ENCODE assay signal across 19 cellular contexts in the genomic region with DNA sequence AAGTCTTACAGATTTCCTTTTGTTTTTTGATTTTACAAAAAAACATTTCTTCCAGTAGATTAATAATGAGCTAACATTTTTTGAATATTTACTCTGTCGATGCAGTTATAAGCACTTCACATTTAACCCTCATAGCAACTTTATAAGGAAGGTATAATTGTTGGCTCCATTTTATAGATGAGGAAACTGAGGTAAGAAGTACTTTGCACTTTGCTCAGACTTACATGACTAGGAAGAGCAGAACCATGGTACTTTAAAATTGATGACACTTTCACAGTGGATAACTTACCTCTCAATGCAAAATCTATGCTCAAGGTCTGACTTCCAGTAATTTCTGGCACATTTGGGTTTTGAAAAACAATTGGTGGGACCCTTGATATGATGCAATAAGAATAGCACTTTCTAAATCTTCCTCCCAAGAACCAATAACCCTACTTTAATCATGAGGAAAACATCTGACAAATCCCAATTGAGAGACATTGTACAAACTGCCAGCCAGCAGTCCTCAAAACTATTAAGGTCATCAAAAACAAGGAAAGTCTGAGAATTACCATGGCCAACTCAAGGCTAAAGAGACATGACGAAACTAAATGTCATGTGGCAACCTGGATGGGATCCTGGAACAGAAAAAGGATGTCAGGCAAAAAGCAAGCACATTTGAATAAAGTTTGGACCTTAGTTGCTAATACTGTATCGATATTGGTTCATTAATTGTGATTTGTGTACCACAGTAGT.
DNase-seq lines count a peak whose midpoint lies in the region; ATAC-seq, FAIRE-seq and TF ChIP-seq lines count a peak whose summit lies in the region.
"Had no signal": no experiment of that assay in that cellular context is flagged by ENCODE, and none has a peak within 500 bp of the region (broad histone marks: within the 10 kb centered on the region; RNA-seq: fewer than 3 reads in every experiment).

No MANE protein-coding gene starts in this region.

- TF ChIP-seq CTCF in AG10803 (conservative IDR thresholded peaks at IDR 0.05; ENCODE audit: low read length) = no peak
- TF ChIP-seq CTCF in D721Med (IDR thresholded peaks at IDR 0.05; ENCODE audit: insufficient read depth, missing control alignments) = no peak
- no peak for TF ChIP-seq CTCF in endodermal cell (conservative IDR thresholded peaks at IDR 0.05)
- TF ChIP-seq CTCF in heart left ventricle (IDR thresholded peaks at IDR 0.05) = no peak

- 96 to 97% methylated on average over 2 to 3 of the region's 3 CpGs for WGBS in endodermal cell (ENCODE audit: insufficient coverage in 1 of 2, insufficient read length in 1 of 2), 2 experiments
- WGBS in heart left ventricle, 4 donors = 66 to 89% (median 85%) methylated on average over 3 of the region's 3 CpGs

- DNase-seq in AG10803 (ENCODE audit: low read depth) (peak; percentile 12), D721Med (ENCODE audit: insufficient read length, low spot score) (no peak), endodermal cell (no peak), sciatic nerve (ENCODE audit: low spot score) (no peak), MV-4-11 (lab: John Stamatoyannopoulos, UW) (no peak), heart left ventricle (no peak)
- DNase-seq: NCI-H1092 treated with DMSO at 0.1 percent for 48 hours, NCI-H1436 treated with DMSO at 0.1 percent for 48 hours, NCI-H187 treated with DMSO at 0.1 percent for 48 hours, NCI-H2171 treated with DMSO at 0.1 percent for 48 hours, NCI-H345, NCI-H510A treated with DMSO at 0.1 percent for 48 hours, NCI-H774, SJCRH30 had no signal

- no peak overlapping the region for H3K9ac ChIP-seq in endodermal cell (ENCODE audit: extremely low read depth, low read length, poor library complexity, severe bottlenecking)

- H3K27ac Mint-ChIP-seq in endodermal cell = peak overlapping the region; percentile 15
- H3K27ac Mint-ChIP-seq: IgD-negative memory B cell had no signal

- H3K27me3 ChIP-seq in endodermal cell (ENCODE audit: control insufficient read depth, insufficient read depth, low read length, poor library complexity, severe bottlenecking) = no peaks in the 10 kb centered on the region
- no peaks in the 10 kb centered on the region for H3K27me3 ChIP-seq in heart left ventricle
- H3K27me3 ChIP-seq: SJCRH30 had no signal

- no peaks in the 10 kb centered on the region for H3K27me3 Mint-ChIP-seq in endodermal cell (ENCODE audit: insufficient read depth)
- H3K27me3 Mint-ChIP-seq: IgD-negative memory B cell had no signal

- H3K4me1 ChIP-seq in endodermal cell (ENCODE audit: control insufficient read depth, insufficient read depth, low read length) (no peaks in the 10 kb centered on the region), heart left ventricle (peaks cover 0 to 13% (median 0%) of the 10 kb centered on the region in 12 donors)
- H3K4me1 ChIP-seq: SJCRH30 had no signal

- H3K36me3 ChIP-seq in endodermal cell (ENCODE audit: control insufficient read depth, insufficient read depth, low read length) (peaks cover 68% of the 10 kb centered on the region), heart left ventricle (peaks cover 0 to 84% (median 65%) of the 10 kb centered on the region in 9 donors)

- peaks cover 8% of the 10 kb centered on the region for H3K9me3 ChIP-seq in endodermal cell (ENCODE audit: control insufficient read depth, low read length)
- no peaks in the 10 kb centered on the region for H3K9me3 ChIP-seq in heart left ventricle
- H3K9me3 ChIP-seq: SJCRH30 had no signal

- no peak overlapping the region for H3K27ac ChIP-seq in endodermal cell (ENCODE audit: low read depth, low read length)
- H3K27ac ChIP-seq in heart left ventricle = no peak overlapping the region
- H3K27ac ChIP-seq: SJCRH30 had no signal

- ATAC-seq in sciatic nerve (peak; percentile 76), HG03571 (IDR thresholded peaks at IDR 0.05; ENCODE audit: unreplicated experiment) (no peak), heart left ventricle (no peak)
- ATAC-seq: Right ventricle myocardium inferior, SK-N-SH treated with all-trans-retinoic acid at 6 μM for 48 hours had no signal

- no peak overlapping the region for H3K4me3 ChIP-seq in AG10803 (ENCODE audit: low read length)
- no peak overlapping the region for H3K4me3 ChIP-seq in endodermal cell (ENCODE audit: low read length)
- no peak overlapping the region for H3K4me3 ChIP-seq in heart left ventricle
- H3K4me3 ChIP-seq: SJCRH30 had no signal

- TF ChIP-seq POLR2A in heart left ventricle (IDR thresholded peaks at IDR 0.05) = no peak

- H3K36me3 Mint-ChIP-seq in endodermal cell (ENCODE audit: low read depth) = peaks cover 75% of the 10 kb centered on the region

- intact Hi-C loops in sciatic nerve (cut with DNase I) = no loop called here
- intact Hi-C loops in heart left ventricle (cut with DNase I) = no loop called here

- no peak overlapping the region for H3K4me3 Mint-ChIP-seq in endodermal cell
- H3K4me3 Mint-ChIP-seq: IgD-negative memory B cell had no signal

- FAIRE-seq in D721Med (lab: Jason Lieb, UNC) = peak; percentile 64
- FAIRE-seq: H54 had no signal

- peaks cover 7% of the 10 kb centered on the region for H3K4me1 Mint-ChIP-seq in endodermal cell
- H3K4me1 Mint-ChIP-seq: IgD-negative memory B cell had no signal

- H3K9me3 Mint-ChIP-seq in endodermal cell = no peaks in the 10 kb centered on the region
